ENCODE assay signal across 31 cellular contexts in genomic region chr11:432501-433100, GRCh38. TPM values are rescaled to one million over a fixed set of nuclear protein-coding genes. Genes with fewer than 3 reads are reported as not detected.
"Had no signal": no experiment of that assay in that cellular context is flagged by ENCODE, and none has a peak within 500 bp of the region (broad histone marks: within the 10 kb centered on the region; RNA-seq: fewer than 3 reads in every experiment).

No MANE protein-coding gene starts in this region.

- H3K9me3 ChIP-seq: MG63, SJSA1 had no signal

- H3K4me3 ChIP-seq: MG63, PC-9, SJSA1 had no signal

- H3K27me3 ChIP-seq: brain microvascular endothelial cell, MG63, SJSA1 had no signal

- H3K4me1 ChIP-seq: SJSA1 had no signal

- H3K9me3 Mint-ChIP-seq: activated CD4-positive, alpha-beta T cell treated with anti-CD3 and anti-CD28 coated beads, Interleukin-2, amount 10 ng/mL, durations not matched to agents 24 days and 14 days; activated CD8-positive, alpha-beta T cell treated with anti-CD3 and anti-CD28 coated beads for 36 hours; activated naive CD8-positive, alpha-beta T cell treated with anti-CD3 and anti-CD28 coated beads for 36 hours; activated T-cell treated with anti-CD3 and anti-CD28 coated beads, Interleukin-2, amount 50 U/mL, for 72 hours; activated T-helper 17 cell treated with anti-CD3 and anti-CD28 coated beads, Interleukin-2, amount 50 U/mL, for 72 hours; central memory CD8-positive, alpha-beta T cell had no signal

- H3K27me3 Mint-ChIP-seq: activated CD4-positive, alpha-beta T cell treated with anti-CD3 and anti-CD28 coated beads, Interleukin-2, amount 10 ng/mL, durations not matched to agents 24 days and 14 days; activated CD8-positive, alpha-beta T cell treated with anti-CD3 and anti-CD28 coated beads for 36 hours; activated naive CD8-positive, alpha-beta T cell treated with anti-CD3 and anti-CD28 coated beads for 36 hours; activated T-helper 17 cell treated with anti-CD3 and anti-CD28 coated beads, Interleukin-2, amount 50 U/mL, for 72 hours; central memory CD8-positive, alpha-beta T cell had no signal

- DNase-seq: activated CD4-positive, alpha-beta T cell treated with anti-CD3 and anti-CD28 coated beads, Interleukin-2, amount 10 ng/mL, durations not matched to agents 24 days and 14 days; activated CD4-positive, alpha-beta T cell treated with anti-CD3 and anti-CD28 coated beads, Interleukin-2, amount 50 U/mL, for 4 hours; activated CD8-positive, alpha-beta T cell treated with anti-CD3 and anti-CD28 coated beads for 36 hours; activated effector memory CD4-positive, alpha-beta T cell treated with anti-CD3 and anti-CD28 coated beads, Interleukin-2, amount 50 U/mL, for 16 hours; activated naive CD4-positive, alpha-beta T cell; activated naive CD8-positive, alpha-beta T cell treated with anti-CD3 and anti-CD28 coated beads for 36 hours; activated T-cell treated with anti-CD3 and anti-CD28 coated beads, Interleukin-2, amount 50 U/mL, for 1 hour; activated T-cell treated with anti-CD3 and anti-CD28 coated beads, Interleukin-2, amount 50 U/mL, for 72 hours; amniotic stem cell; brain microvascular endothelial cell; Kasumi-1; KBM-7; MG63; NCI-H1048; NCI-H1105 treated with DMSO at 0.1 percent for 48 hours; NCI-H1436 treated with DMSO at 0.1 percent for 48 hours; NCI-H1694 treated with DMSO at 0.1 percent for 48 hours; NCI-H2029; NCI-H345; NCI-H524 treated with DMSO at 0.1 percent for 48 hours; NK-92 treated with Interleukin-12 subunit alpha and Interleukin-12 subunit beta, amount 100 ng/mL, for 24 hours; PC-9; SHP77 treated with DMSO at 0.1 percent for 48 hours; SW 1271; T-helper 1 cell; T-helper 9 cell had no signal

- H3K4me3 Mint-ChIP-seq: activated CD4-positive, alpha-beta T cell treated with anti-CD3 and anti-CD28 coated beads, Interleukin-2, amount 10 ng/mL, durations not matched to agents 24 days and 14 days; activated CD8-positive, alpha-beta T cell treated with anti-CD3 and anti-CD28 coated beads for 36 hours; activated naive CD8-positive, alpha-beta T cell treated with anti-CD3 and anti-CD28 coated beads for 36 hours; activated T-cell treated with anti-CD3 and anti-CD28 coated beads, Interleukin-2, amount 50 U/mL, for 72 hours; activated T-helper 17 cell treated with anti-CD3 and anti-CD28 coated beads, Interleukin-2, amount 50 U/mL, for 72 hours; central memory CD8-positive, alpha-beta T cell had no signal

- H3K27ac ChIP-seq: brain microvascular endothelial cell, PC-9, SJSA1, VCaP had no signal

- H3K27ac Mint-ChIP-seq: activated CD4-positive, alpha-beta T cell treated with anti-CD3 and anti-CD28 coated beads, Interleukin-2, amount 10 ng/mL, durations not matched to agents 24 days and 14 days; activated CD8-positive, alpha-beta T cell treated with anti-CD3 and anti-CD28 coated beads for 36 hours; activated naive CD8-positive, alpha-beta T cell treated with anti-CD3 and anti-CD28 coated beads for 36 hours; activated T-cell treated with anti-CD3 and anti-CD28 coated beads, Interleukin-2, amount 50 U/mL, for 72 hours; activated T-helper 17 cell treated with anti-CD3 and anti-CD28 coated beads, Interleukin-2, amount 50 U/mL, for 72 hours had no signal

- ATAC-seq: activated CD8-positive, alpha-beta T cell treated with anti-CD3 and anti-CD28 coated beads for 36 hours; activated T-cell treated with anti-CD3 and anti-CD28 coated beads, Interleukin-2, amount 50 U/mL, for 72 hours; activated T-helper 17 cell treated with anti-CD3 and anti-CD28 coated beads, Interleukin-2, amount 50 U/mL, for 72 hours had no signal

- H3K36me3 ChIP-seq: brain microvascular endothelial cell, MG63, SJSA1 had no signal

RNA-seq across cellular contexts. Expression of gene ANO9, which starts 9.2 kb away (rescaled TPM):
- total RNA-seq: SJSA1 had no signal

RNA-seq across cellular contexts. Expression of gene PKP3, which starts 38.6 kb away (rescaled TPM):
- total RNA-seq: activated CD4-positive, alpha-beta T cell treated with anti-CD3 and anti-CD28 coated beads, Interleukin-2, amount 10 ng/mL, durations not matched to agents 24 days and 14 days; activated naive CD8-positive, alpha-beta T cell treated with anti-CD3 and anti-CD28 coated beads for 36 hours; activated T-helper 17 cell treated with anti-CD3 and anti-CD28 coated beads, Interleukin-2, amount 50 U/mL, for 72 hours; OCI-LY7 had no signal
